17 cellular contexts compared by ENCODE assay signal in the genomic region with DNA sequence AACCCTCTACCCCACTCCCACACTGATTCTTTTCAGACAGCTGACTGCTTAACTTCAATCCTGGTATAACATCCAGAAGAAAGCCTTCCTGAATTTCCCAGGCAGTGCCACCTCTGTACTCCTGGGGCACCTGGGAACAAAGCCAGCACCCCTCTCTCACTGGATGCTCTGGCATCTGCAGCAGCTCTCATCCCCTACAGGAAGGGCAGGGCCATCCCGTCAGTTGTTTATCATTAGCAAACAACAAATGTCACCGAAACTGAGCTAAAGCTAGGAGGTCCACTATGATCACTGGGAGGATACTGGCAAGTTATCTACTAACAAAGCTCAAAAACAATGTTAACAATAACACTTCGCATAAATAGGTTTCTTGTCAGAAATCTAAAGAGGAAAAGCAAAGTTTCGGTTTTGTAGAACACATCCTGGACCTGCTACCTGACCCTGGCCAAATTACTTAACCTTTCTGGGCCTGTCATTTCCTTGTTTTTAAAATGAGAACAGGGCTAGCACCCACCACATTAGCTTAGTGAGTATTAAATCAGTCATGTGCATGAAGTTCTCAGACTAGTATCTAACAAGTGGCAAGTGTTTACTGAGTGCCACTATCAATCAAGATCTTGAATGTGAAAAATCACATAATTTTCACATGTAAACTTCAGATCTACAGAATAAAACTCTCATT.
DNase-seq lines count a peak whose midpoint lies in the region; ATAC-seq and TF ChIP-seq lines count a peak whose summit lies in the region.
"Had no signal": no experiment of that assay in that cellular context is flagged by ENCODE, and none has a peak within 500 bp of the region (broad histone marks: within the 10 kb centered on the region; RNA-seq: fewer than 3 reads in every experiment).

No MANE protein-coding gene starts in this region.

- H3K4me1 Mint-ChIP-seq in stimulated activated naive CD8-positive, alpha-beta T cell treated with anti-CD3 and anti-CD28 coated beads, Interleukin-15, Interleukin-2, amounts not matched to agents 100 ng/mL and 50 ng/mL, for 24 hours (ENCODE audit: low read depth): peaks cover 36% of the 10 kb centered on the region
- H3K4me1 Mint-ChIP-seq in natural killer cell: no peaks in the 10 kb centered on the region
- H3K4me1 Mint-ChIP-seq: brain had no signal

- H3K14ac ChIP-seq in mesenchymal stem cell (ENCODE audit: low read length in 2 of 2): no peak overlapping the region

- whole genome bisulfite sequencing in mesenchymal stem cell: 53% methylated on average over 4 of the region's 4 CpGs

- no peak overlapping the region for H3K27ac Mint-ChIP-seq in stimulated activated naive CD8-positive, alpha-beta T cell treated with anti-CD3 and anti-CD28 coated beads, Interleukin-15, Interleukin-2, amounts not matched to agents 100 ng/mL and 50 ng/mL, for 24 hours
- no peak overlapping the region for H3K27ac Mint-ChIP-seq in natural killer cell
- H3K27ac Mint-ChIP-seq: brain, memory B cell had no signal

- H3K27me3 ChIP-seq in lower lobe of right lung (ENCODE audit: low read depth): no peaks in the 10 kb centered on the region
- H3K27me3 ChIP-seq in mesenchymal stem cell (ENCODE audit: control insufficient read depth in 1 of 2, insufficient read depth in 1 of 2, low read length in 2 of 2): no peaks in the 10 kb centered on the region
- H3K27me3 ChIP-seq: BE2C, neutrophil had no signal

- peak overlapping the region; percentile 48 for H3K4me3 Mint-ChIP-seq in stimulated activated naive CD8-positive, alpha-beta T cell treated with anti-CD3 and anti-CD28 coated beads, Interleukin-15, Interleukin-2, amounts not matched to agents 100 ng/mL and 50 ng/mL, for 24 hours
- no peak overlapping the region for H3K4me3 Mint-ChIP-seq in natural killer cell
- H3K4me3 Mint-ChIP-seq: brain, memory B cell had no signal

- H3K4me1 ChIP-seq in lower lobe of right lung (peaks cover 11% of the 10 kb centered on the region), mesenchymal stem cell (ENCODE audit: control insufficient read depth, insufficient read depth, low read depth, low read length) (no peaks in the 10 kb centered on the region)
- H3K4me1 ChIP-seq: BE2C had no signal

- H3K27me3 Mint-ChIP-seq in stimulated activated naive CD8-positive, alpha-beta T cell treated with anti-CD3 and anti-CD28 coated beads, Interleukin-15, Interleukin-2, amounts not matched to agents 100 ng/mL and 50 ng/mL, for 24 hours: no peaks in the 10 kb centered on the region
- H3K27me3 Mint-ChIP-seq in natural killer cell (ENCODE audit: low read depth in 2 of 2): no peaks in the 10 kb centered on the region
- H3K27me3 Mint-ChIP-seq: brain, memory B cell had no signal

- no peak overlapping the region for H3K23ac ChIP-seq in mesenchymal stem cell (ENCODE audit: low read length in 2 of 2)

- H2BK120ac ChIP-seq in mesenchymal stem cell (ENCODE audit: low read depth, low read length): no peak overlapping the region

- intact Hi-C loops in lower lobe of right lung (cut with DNase I) (no loop called here), natural killer cell (cut with micrococcal nuclease) (no loop called here)

- TF ChIP-seq CTCF in lower lobe of right lung (IDR thresholded peaks at IDR 0.05) (no peak), natural killer cell (IDR thresholded peaks at IDR 0.05) (no peak)

- H4K8ac ChIP-seq in mesenchymal stem cell (ENCODE audit: low read length): no peak overlapping the region

- no peak overlapping the region for H3K4ac ChIP-seq in mesenchymal stem cell (ENCODE audit: low read depth in 1 of 2, low read length in 2 of 2)

- no peak for ATAC-seq in stimulated activated naive CD8-positive, alpha-beta T cell treated with anti-CD3 and anti-CD28 coated beads, Interleukin-15, Interleukin-2, amounts not matched to agents 100 U/mL and 50 U/mL, for 24 hours
- ATAC-seq in lower lobe of right lung (peak in 1 of 2 donors; percentile 19), natural killer cell (no peak)

- no peak overlapping the region for H3K18ac ChIP-seq in mesenchymal stem cell (ENCODE audit: low read depth in 1 of 2, low read length in 2 of 2)

- H2AFZ ChIP-seq in mesenchymal stem cell (ENCODE audit: low read depth, low read length): no peak overlapping the region

- H4K91ac ChIP-seq in mesenchymal stem cell (ENCODE audit: low read length): no peak overlapping the region

- H3K79me1 ChIP-seq in mesenchymal stem cell (replicated peaks; ENCODE audit: low read length, poor library complexity, severe bottlenecking): peaks cover 2% of the 10 kb centered on the region

- H3K9me3 Mint-ChIP-seq in stimulated activated naive CD8-positive, alpha-beta T cell treated with anti-CD3 and anti-CD28 coated beads, Interleukin-15, Interleukin-2, amounts not matched to agents 100 ng/mL and 50 ng/mL, for 24 hours: no peaks in the 10 kb centered on the region
- peaks cover 0 to 2% of the 10 kb centered on the region in 2 donors for H3K9me3 Mint-ChIP-seq in natural killer cell
- H3K9me3 Mint-ChIP-seq: brain had no signal

- no peaks in the 10 kb centered on the region for H3K36me3 Mint-ChIP-seq in stimulated activated naive CD8-positive, alpha-beta T cell treated with anti-CD3 and anti-CD28 coated beads, Interleukin-15, Interleukin-2, amounts not matched to agents 100 ng/mL and 50 ng/mL, for 24 hours (ENCODE audit: low read depth)
- H3K36me3 Mint-ChIP-seq in natural killer cell: no peaks in the 10 kb centered on the region
- H3K36me3 Mint-ChIP-seq: brain had no signal

- H2BK12ac ChIP-seq in mesenchymal stem cell (ENCODE audit: low read length in 2 of 2): no peak overlapping the region

- H3K4me3 ChIP-seq in lower lobe of right lung (no peak overlapping the region), mesenchymal stem cell (ENCODE audit: insufficient read depth in 1 of 2, low read depth in 1 of 2, low read length in 2 of 2) (no peak overlapping the region)

- no peak overlapping the region for H2BK5ac ChIP-seq in mesenchymal stem cell (ENCODE audit: low read depth, low read length, poor library complexity, severe bottlenecking)

- no peaks in the 10 kb centered on the region for H3K9me3 ChIP-seq in lower lobe of right lung
- no peaks in the 10 kb centered on the region for H3K9me3 ChIP-seq in mesenchymal stem cell (ENCODE audit: control insufficient read depth, low read length)
- H3K9me3 ChIP-seq: BE2C, neutrophil had no signal

- no peak overlapping the region for H2AK5ac ChIP-seq in mesenchymal stem cell (ENCODE audit: low read length, severe bottlenecking)

- H2BK15ac ChIP-seq in mesenchymal stem cell (ENCODE audit: low read depth, poor library complexity, severe bottlenecking): no peak overlapping the region

- no peak for DNase-seq in stimulated activated naive CD8-positive, alpha-beta T cell treated with anti-CD3 and anti-CD28 coated beads, Interleukin-15, Interleukin-2, amounts not matched to agents 100 U/mL and 50 U/mL, for 24 hours
- DNase-seq in dermis blood vessel endothelial cell (peak; percentile 92), lower lobe of right lung (no peak), NCI-H2029 treated with DMSO at 0.1 percent for 48 hours (lab: John Stamatoyannopoulos, UW) (no peak), natural killer cell (no peak), COLO829 (ENCODE audit: low spot score) (no peak), mesenchymal stem cell (no peak)
- DNase-seq: activated CD4-positive, CD25-positive, alpha-beta regulatory T cell treated with anti-CD3 and anti-CD28 coated beads, Interleukin-2, amount 50 U/mL, for 72 hours; BE2C; DMS79; NCI-H1436; NCI-H510A; stimulated activated CD4-positive, alpha-beta T cell treated with anti-CD3 and anti-CD28 coated beads, Interleukin-4, amount 100 ng/mL, for 24 hours had no signal

- H3K27ac ChIP-seq in lower lobe of right lung (peak overlapping the region; percentile 8), mesenchymal stem cell (ENCODE audit: low read length, poor library complexity, severe bottlenecking) (no peak overlapping the region)
- H3K27ac ChIP-seq: neutrophil had no signal

- H3K36me3 ChIP-seq in lower lobe of right lung (no peaks in the 10 kb centered on the region), mesenchymal stem cell (ENCODE audit: control insufficient read depth in 1 of 2, insufficient read depth in 2 of 2, low read depth in 1 of 2, low read length in 2 of 2) (no peaks in the 10 kb centered on the region)
- H3K36me3 ChIP-seq: BE2C, neutrophil had no signal

- H3K4me2 ChIP-seq in mesenchymal stem cell (ENCODE audit: low read length, poor library complexity, severe bottlenecking): no peak overlapping the region

- no peak overlapping the region for H3K9ac ChIP-seq in mesenchymal stem cell (ENCODE audit: low read length)
